In the genomic region with DNA sequence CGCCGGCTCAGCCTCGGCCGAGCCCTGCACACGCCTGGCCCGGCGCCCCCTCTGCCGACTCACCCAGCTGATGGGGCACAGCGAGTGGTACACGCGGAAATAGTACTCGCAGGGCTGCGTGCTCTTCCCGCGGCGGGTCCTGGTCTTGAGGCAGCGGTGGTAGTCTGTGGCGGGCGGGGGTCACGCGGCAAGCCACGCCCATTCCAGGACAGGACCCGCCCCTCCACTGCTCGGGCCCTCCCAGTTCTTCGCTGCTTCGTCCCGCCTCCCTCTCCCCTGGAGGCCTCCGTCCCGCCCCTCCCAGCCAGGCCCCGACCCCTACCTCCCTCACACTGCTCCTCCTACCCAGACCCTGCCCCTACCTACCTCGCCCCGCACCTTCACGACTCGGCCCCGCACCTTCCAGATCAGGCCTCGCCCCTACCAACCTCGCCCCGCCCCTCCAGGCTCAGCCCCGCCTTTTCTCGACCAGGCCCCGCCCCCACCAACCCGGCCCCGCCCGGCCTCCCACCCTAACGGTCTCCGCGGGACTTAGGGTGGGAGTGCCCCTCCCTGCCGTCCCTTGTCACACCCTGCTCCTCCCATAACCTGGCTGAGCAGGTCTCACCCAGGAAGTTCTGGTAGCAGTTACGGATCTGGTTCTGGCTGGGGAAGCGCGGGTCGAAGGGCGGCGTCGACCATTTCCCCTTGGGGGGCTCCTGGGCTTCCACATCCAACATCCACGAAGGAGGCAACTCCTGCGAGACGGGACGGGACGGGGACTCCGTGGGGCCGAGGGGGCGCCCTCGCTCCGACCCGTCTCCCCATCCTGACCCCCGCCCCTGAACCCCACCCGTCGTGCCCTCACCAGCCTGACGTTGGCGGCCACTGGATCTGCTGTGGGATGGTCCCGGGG, we compare ENCODE assay signal across 1 cellular context.
TF ChIP-seq lines count a peak whose summit lies in the region.

No MANE protein-coding gene starts in this region.

TF ChIP-seq in K562, 482 proteins besides CTCF, POLR2A, EP300 and RAD21 (continued from another document):
- TF ChIP-seq ZNF318 (IDR thresholded peaks at IDR 0.05; ENCODE audit: borderline replicate concordance in 1 of 2, low read depth in 1 of 2): no peak
- TF ChIP-seq, protein P1, sequence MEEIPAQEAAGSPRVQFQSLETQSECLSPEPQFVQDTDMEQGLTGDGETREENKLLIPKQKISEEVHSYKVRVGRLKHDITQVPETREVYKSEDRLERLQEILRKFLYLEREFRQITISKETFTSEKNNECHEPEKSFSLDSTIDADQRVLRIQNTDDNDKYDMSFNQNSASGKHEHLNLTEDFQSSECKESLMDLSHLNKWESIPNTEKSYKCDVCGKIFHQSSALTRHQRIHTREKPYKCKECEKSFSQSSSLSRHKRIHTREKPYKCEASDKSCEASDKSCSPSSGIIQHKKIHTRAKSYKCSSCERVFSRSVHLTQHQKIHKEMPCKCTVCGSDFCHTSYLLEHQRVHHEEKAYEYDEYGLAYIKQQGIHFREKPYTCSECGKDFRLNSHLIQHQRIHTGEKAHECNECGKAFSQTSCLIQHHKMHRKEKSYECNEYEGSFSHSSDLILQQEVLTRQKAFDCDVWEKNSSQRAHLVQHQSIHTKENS (CRISPR knock-in tag; IDR thresholded peaks at IDR 0.05): no peak
- no peak for TF ChIP-seq ZFP1 (CRISPR knock-in tag; IDR thresholded peaks at IDR 0.05)
- TF ChIP-seq PKNOX1 (IDR thresholded peaks at IDR 0.05): no peak
- TF ChIP-seq HDAC1 (IDR thresholded peaks at IDR 0.05): 0 out of 4 replicates have a peak, but pooled peaks of 1 of the 2 experiments have one; percentile 8
- no peak for TF ChIP-seq RBM25 (IDR thresholded peaks at IDR 0.05; ENCODE audit: low read depth, low read length, severe bottlenecking)
- no peak for TF ChIP-seq DLX4 (CRISPR knock-in tag; IDR thresholded peaks at IDR 0.05)
- TF ChIP-seq PPARD (CRISPR knock-in tag; IDR thresholded peaks at IDR 0.05): no peak
- TF ChIP-seq, protein P2, sequence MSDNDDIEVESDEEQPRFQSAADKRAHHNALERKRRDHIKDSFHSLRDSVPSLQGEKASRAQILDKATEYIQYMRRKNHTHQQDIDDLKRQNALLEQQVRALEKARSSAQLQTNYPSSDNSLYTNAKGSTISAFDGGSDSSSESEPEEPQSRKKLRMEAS (CRISPR knock-in tag; IDR thresholded peaks at IDR 0.05): peak; percentile 40
- TF ChIP-seq PRDM10 (IDR thresholded peaks at IDR 0.05; ENCODE audit: partially characterized antibody): peak; percentile 87
- no peak for TF ChIP-seq ZNF444 (CRISPR knock-in tag; IDR thresholded peaks at IDR 0.05)
- no peak for TF ChIP-seq SRF (CRISPR knock-in tag; IDR thresholded peaks at IDR 0.05)
- TF ChIP-seq SRSF9 (IDR thresholded peaks at IDR 0.05; ENCODE audit: borderline replicate concordance, low read depth, low read length): no peak
- no peak for TF ChIP-seq BRD4 (IDR thresholded peaks at IDR 0.05)
- TF ChIP-seq, protein P3, sequence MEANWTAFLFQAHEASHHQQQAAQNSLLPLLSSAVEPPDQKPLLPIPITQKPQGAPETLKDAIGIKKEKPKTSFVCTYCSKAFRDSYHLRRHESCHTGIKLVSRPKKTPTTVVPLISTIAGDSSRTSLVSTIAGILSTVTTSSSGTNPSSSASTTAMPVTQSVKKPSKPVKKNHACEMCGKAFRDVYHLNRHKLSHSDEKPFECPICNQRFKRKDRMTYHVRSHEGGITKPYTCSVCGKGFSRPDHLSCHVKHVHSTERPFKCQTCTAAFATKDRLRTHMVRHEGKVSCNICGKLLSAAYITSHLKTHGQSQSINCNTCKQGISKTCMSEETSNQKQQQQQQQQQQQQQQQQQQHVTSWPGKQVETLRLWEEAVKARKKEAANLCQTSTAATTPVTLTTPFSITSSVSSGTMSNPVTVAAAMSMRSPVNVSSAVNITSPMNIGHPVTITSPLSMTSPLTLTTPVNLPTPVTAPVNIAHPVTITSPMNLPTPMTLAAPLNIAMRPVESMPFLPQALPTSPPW (CRISPR knock-in tag; IDR thresholded peaks at IDR 0.05): peak; percentile 62
- TF ChIP-seq HCFC1 (IDR thresholded peaks at IDR 0.05; ENCODE audit: low read depth, low read length): no peak
- TF ChIP-seq, protein P4, sequence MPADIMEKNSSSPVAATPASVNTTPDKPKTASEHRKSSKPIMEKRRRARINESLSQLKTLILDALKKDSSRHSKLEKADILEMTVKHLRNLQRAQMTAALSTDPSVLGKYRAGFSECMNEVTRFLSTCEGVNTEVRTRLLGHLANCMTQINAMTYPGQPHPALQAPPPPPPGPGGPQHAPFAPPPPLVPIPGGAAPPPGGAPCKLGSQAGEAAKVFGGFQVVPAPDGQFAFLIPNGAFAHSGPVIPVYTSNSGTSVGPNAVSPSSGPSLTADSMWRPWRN (IDR thresholded peaks at IDR 0.05; ENCODE audit: low read depth): no peak
- TF ChIP-seq ZBED1 (IDR thresholded peaks at IDR 0.05): no peak
- TF ChIP-seq, protein P5, sequence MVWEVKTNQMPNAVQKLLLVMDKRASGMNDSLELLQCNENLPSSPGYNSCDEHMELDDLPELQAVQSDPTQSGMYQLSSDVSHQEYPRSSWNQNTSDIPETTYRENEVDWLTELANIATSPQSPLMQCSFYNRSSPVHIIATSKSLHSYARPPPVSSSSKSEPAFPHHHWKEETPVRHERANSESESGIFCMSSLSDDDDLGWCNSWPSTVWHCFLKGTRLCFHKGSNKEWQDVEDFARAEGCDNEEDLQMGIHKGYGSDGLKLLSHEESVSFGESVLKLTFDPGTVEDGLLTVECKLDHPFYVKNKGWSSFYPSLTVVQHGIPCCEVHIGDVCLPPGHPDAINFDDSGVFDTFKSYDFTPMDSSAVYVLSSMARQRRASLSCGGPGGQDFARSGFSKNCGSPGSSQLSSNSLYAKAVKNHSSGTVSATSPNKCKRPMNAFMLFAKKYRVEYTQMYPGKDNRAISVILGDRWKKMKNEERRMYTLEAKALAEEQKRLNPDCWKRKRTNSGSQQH (CRISPR knock-in tag; IDR thresholded peaks at IDR 0.05): no peak
- TF ChIP-seq ZNF239 (CRISPR knock-in tag; IDR thresholded peaks at IDR 0.05): no peak
- 0 out of 2 replicates have a peak, but pooled peaks have one; percentile 48 for TF ChIP-seq L3MBTL2 (IDR thresholded peaks at IDR 0.05)
- TF ChIP-seq XRCC3 (IDR thresholded peaks at IDR 0.05): no peak
TF ChIP-seq in K562: peak in this region for 23.
